24 cellular contexts compared by ENCODE assay signal in the genomic region with DNA sequence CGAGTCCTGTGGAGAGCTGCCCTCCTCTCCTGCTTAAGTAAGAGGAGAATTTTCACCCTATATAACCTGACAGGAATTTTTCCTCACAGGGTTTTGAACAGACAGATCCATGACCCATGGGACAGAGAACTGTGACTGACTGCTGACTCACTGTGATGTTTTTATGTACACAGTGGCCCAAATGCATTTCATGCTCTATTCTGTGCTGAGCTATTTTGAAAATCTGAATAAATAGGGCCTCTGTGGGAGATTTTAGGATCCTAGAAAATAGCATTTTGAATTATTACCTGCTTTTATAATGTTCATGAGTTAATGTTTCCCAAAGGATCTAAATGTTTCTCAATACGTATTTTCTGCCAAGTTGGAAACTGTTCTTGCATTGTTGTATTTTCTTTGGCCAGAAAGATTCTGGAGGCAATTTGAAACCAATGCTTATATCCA.
DNase-seq lines count a peak whose midpoint lies in the region; ATAC-seq and TF ChIP-seq lines count a peak whose summit lies in the region.
"Had no signal": no experiment of that assay in that cellular context is flagged by ENCODE, and none has a peak within 500 bp of the region (broad histone marks: within the 10 kb centered on the region; RNA-seq: fewer than 3 reads in every experiment).

No MANE protein-coding gene starts in this region.

- H2AFZ ChIP-seq in osteoblast (ENCODE audit: low read length) = no peak overlapping the region

- peak overlapping the region; percentile 34 for H3K4me2 ChIP-seq in osteoblast (ENCODE audit: insufficient read depth, low read length)

- H3K4me1 ChIP-seq in SJCRH30 (no peaks in the 10 kb centered on the region; the same call in none of the 2 replicates), osteoblast (ENCODE audit: insufficient read depth, low read length) (peaks cover 6% of the 10 kb centered on the region)
- H3K4me1 ChIP-seq: stomach had no signal

- no peaks in the 10 kb centered on the region for H4K20me1 ChIP-seq in osteoblast (ENCODE audit: insufficient read depth, low read length)

- TF ChIP-seq CTCF in osteoblast (IDR thresholded peaks at IDR 0.05; ENCODE audit: extremely low read depth, low read depth, low read length) = no peak

- no peaks in the 10 kb centered on the region for H3K79me2 ChIP-seq in osteoblast (ENCODE audit: insufficient read depth, low read length)

- no peaks in the 10 kb centered on the region for H3K9me3 ChIP-seq in SJCRH30 (replicated peaks)
- H3K9me3 ChIP-seq in osteoblast (ENCODE audit: low read depth, low read length) = no peaks in the 10 kb centered on the region
- H3K9me3 ChIP-seq: stomach had no signal

- peak; percentile 47 for DNase-seq in ELR (ENCODE audit: low read depth)
- no peak for DNase-seq in SJCRH30
- peak; percentile 3 for DNase-seq in fibroblast of peridontal ligament (ENCODE audit: extremely low read depth)
- no peak for DNase-seq in osteoblast (ENCODE audit: insufficient read length, low spot score, missing footprints)
- DNase-seq in superior temporal gyrus (ENCODE audit: extremely low spot score) = no peak
- DNase-seq: activated CD4-positive, alpha-beta T cell treated with anti-CD3 and anti-CD28 coated beads, Interleukin-2, amount 10 ng/mL, durations not matched to agents 7 days and 5 days; activated CD8-positive, alpha-beta memory T cell treated with anti-CD3 and anti-CD28 coated beads, Interleukin-2, amount 50 U/mL, for 48 hours; activated gamma-delta T cell; amygdala; CD4-positive, alpha-beta memory T cell; cortex of kidney; hippocampal formation; KBM-7; kidney; NCI-H1092 treated with DMSO at 0.1 percent for 48 hours; NCI-H69; OCI-M1; right cardiac atrium; stimulated activated CD4-positive, alpha-beta T cell treated with anti-CD3 and anti-CD28 coated beads, Interleukin-1b, Interleukin-23, amount 100 ng/mL, for 48 hours; stomach had no signal

- H3K27ac ChIP-seq in SJCRH30 (peak overlapping the region; percentile 29; the same call in 1 of the 2 replicates), osteoblast (ENCODE audit: low read depth, low read length) (peak overlapping the region; percentile 34)
- H3K27ac ChIP-seq: SK-N-MC, stomach had no signal

- H3K4me3 ChIP-seq in SJCRH30 = no peak overlapping the region
- no peak overlapping the region for H3K4me3 ChIP-seq in osteoblast (ENCODE audit: insufficient read depth, low read length)
- H3K4me3 ChIP-seq: SK-N-MC, stomach had no signal

- H3K27me3 ChIP-seq in SJCRH30 (no peaks in the 10 kb centered on the region), osteoblast (ENCODE audit: insufficient read depth, low read length) (no peaks in the 10 kb centered on the region)
- H3K27me3 ChIP-seq: stomach had no signal

- H3K36me3 ChIP-seq in SJCRH30 = no peaks in the 10 kb centered on the region
- H3K36me3 ChIP-seq in osteoblast (ENCODE audit: insufficient read depth, low read length) = no peaks in the 10 kb centered on the region
- H3K36me3 ChIP-seq: stomach had no signal

- ATAC-seq in HG02852 (IDR thresholded peaks at IDR 0.05; ENCODE audit: unreplicated experiment) (no peak), SK-N-SH treated with all-trans-retinoic acid at 6 μM for 48 hours (no peak), GM21529 (IDR thresholded peaks at IDR 0.05; ENCODE audit: unreplicated experiment) (no peak)

TF ChIP-seq in SK-N-SH treated with all-trans-retinoic acid at 6 μM for 48 hours, 23 proteins besides CTCF, POLR2A, EP300 and RAD21:
- TF ChIP-seq ZFP3 (CRISPR knock-in tag; IDR thresholded peaks at IDR 0.05) (no peak), ZC3H10 (CRISPR knock-in tag; IDR thresholded peaks at IDR 0.05) (no peak), ARNTL (CRISPR knock-in tag; IDR thresholded peaks at IDR 0.05; ENCODE audit: borderline replicate concordance, low read depth) (no peak), BACH2 (CRISPR knock-in tag; IDR thresholded peaks at IDR 0.05; ENCODE audit: borderline replicate concordance) (no peak), GLIS3 (CRISPR knock-in tag; IDR thresholded peaks at IDR 0.05) (no peak), ZNF565 (CRISPR knock-in tag; conservative IDR thresholded peaks at IDR 0.05; ENCODE audit: low read depth) (no peak)
- TF ChIP-seq, protein P1, sequence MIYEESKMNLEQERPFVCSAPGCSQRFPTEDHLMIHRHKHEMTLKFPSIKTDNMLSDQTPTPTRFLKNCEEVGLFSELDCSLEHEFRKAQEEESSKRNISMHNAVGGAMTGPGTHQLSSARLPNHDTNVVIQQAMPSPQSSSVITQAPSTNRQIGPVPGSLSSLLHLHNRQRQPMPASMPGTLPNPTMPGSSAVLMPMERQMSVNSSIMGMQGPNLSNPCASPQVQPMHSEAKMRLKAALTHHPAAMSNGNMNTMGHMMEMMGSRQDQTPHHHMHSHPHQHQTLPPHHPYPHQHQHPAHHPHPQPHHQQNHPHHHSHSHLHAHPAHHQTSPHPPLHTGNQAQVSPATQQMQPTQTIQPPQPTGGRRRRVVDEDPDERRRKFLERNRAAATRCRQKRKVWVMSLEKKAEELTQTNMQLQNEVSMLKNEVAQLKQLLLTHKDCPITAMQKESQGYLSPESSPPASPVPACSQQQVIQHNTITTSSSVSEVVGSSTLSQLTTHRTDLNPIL (CRISPR knock-in tag; IDR thresholded peaks at IDR 0.05; ENCODE audit: low read depth) = no peak
- TF ChIP-seq, protein P2, sequence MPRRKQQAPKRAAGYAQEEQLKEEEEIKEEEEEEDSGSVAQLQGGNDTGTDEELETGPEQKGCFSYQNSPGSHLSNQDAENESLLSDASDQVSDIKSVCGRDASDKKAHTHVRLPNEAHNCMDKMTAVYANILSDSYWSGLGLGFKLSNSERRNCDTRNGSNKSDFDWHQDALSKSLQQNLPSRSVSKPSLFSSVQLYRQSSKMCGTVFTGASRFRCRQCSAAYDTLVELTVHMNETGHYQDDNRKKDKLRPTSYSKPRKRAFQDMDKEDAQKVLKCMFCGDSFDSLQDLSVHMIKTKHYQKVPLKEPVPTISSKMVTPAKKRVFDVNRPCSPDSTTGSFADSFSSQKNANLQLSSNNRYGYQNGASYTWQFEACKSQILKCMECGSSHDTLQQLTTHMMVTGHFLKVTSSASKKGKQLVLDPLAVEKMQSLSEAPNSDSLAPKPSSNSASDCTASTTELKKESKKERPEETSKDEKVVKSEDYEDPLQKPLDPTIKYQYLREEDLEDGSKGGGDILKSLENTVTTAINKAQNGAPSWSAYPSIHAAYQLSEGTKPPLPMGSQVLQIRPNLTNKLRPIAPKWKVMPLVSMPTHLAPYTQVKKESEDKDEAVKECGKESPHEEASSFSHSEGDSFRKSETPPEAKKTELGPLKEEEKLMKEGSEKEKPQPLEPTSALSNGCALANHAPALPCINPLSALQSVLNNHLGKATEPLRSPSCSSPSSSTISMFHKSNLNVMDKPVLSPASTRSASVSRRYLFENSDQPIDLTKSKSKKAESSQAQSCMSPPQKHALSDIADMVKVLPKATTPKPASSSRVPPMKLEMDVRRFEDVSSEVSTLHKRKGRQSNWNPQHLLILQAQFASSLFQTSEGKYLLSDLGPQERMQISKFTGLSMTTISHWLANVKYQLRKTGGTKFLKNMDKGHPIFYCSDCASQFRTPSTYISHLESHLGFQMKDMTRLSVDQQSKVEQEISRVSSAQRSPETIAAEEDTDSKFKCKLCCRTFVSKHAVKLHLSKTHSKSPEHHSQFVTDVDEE (CRISPR knock-in tag; IDR thresholded peaks at IDR 0.05) = no peak

Comparison
In these comparisons a context has a peak if more than half of its experiments do, and no peak if none do; other contexts are left out.
1. DNase-seq: peak in ELR (single experiment) and fibroblast of peridontal ligament (single experiment); none in SJCRH30 (0 of 2), osteoblast (single experiment) and superior temporal gyrus (single experiment).